In genomic region chr7:91029688-91030087, GRCh38 we compare ENCODE assay signal across 1 cellular context.
TF ChIP-seq lines count a peak whose summit lies in the region.

No MANE protein-coding gene starts in this region.

TF ChIP-seq in GM23338, 12 proteins besides CTCF, POLR2A, EP300 and RAD21 (continued from another document):
- TF ChIP-seq ZNF462 (CRISPR knock-in tag; IDR thresholded peaks at IDR 0.05), result no peak
- TF ChIP-seq STAT1 (IDR thresholded peaks at IDR 0.05; ENCODE audit: unreplicated experiment), result no peak
